In genomic region chr2:189408294-189408693, GRCh38 we compare ENCODE assay signal across 13 cellular contexts. TPM values are rescaled to one million over a fixed set of nuclear protein-coding genes. Genes with fewer than 3 reads are reported as not detected.
DNase-seq lines count a peak whose midpoint lies in the region; ATAC-seq and TF ChIP-seq lines count a peak whose summit lies in the region.
"Had no signal": no experiment of that assay in that cellular context is flagged by ENCODE, and none has a peak within 500 bp of the region (broad histone marks: within the 10 kb centered on the region; RNA-seq: fewer than 3 reads in every experiment).

No MANE protein-coding gene starts in this region.

- ATAC-seq in left lung, result no peak
- no peak for ATAC-seq in GM18498 (IDR thresholded peaks at IDR 0.05; ENCODE audit: unreplicated experiment)
- no peak for ATAC-seq in HG02840 (IDR thresholded peaks at IDR 0.05; ENCODE audit: low FRiP score, unreplicated experiment)
- ATAC-seq: CD8-positive, alpha-beta T cell; psoas muscle; stimulated activated effector memory CD8-positive, alpha-beta T cell treated with anti-CD3 and anti-CD28 coated beads, Interleukin-12 subunit alpha, Interleukin-12 subunit beta, amount 100 ng/mL, for 72 hours had no signal

- no peak for TF ChIP-seq CTCF in HFFc6 (IDR thresholded peaks at IDR 0.05)
- TF ChIP-seq CTCF in left lung (IDR thresholded peaks at IDR 0.05), result no peak
- no peak for TF ChIP-seq CTCF in thyroid gland (IDR thresholded peaks at IDR 0.05)

- H3K4me1 ChIP-seq in adipocyte (ENCODE audit: control insufficient read depth, insufficient read depth, low read length), result peaks cover 58% of the 10 kb centered on the region
- peaks cover 0 to 7% of the 10 kb centered on the region in 2 donors for H3K4me1 ChIP-seq in left lung
- H3K4me1 ChIP-seq in thyroid gland, result peaks cover 11 to 12% of the 10 kb centered on the region in 2 donors
- H3K4me1 ChIP-seq: Peyer's patch, psoas muscle had no signal

- peaks cover 6% of the 10 kb centered on the region; the same call in 1 of the 2 replicates for H3K36me3 Mint-ChIP-seq in HFFc6 (ENCODE audit: low read depth)
- H3K36me3 Mint-ChIP-seq: CD8-positive, alpha-beta T cell; stimulated activated effector memory CD8-positive, alpha-beta T cell treated with anti-CD3 and anti-CD28 coated beads, Interleukin-12 subunit alpha, Interleukin-12 subunit beta, amount 100 ng/mL, for 72 hours had no signal

- H3K4me1 Mint-ChIP-seq in HFFc6 (ENCODE audit: low read depth), result peaks cover 82% of the 10 kb centered on the region
- H3K4me1 Mint-ChIP-seq: stimulated activated effector memory CD8-positive, alpha-beta T cell treated with anti-CD3 and anti-CD28 coated beads, Interleukin-12 subunit alpha, Interleukin-12 subunit beta, amount 100 ng/mL, for 72 hours had no signal

- H3K9ac ChIP-seq in adipocyte (ENCODE audit: low read length), result peak overlapping the region; percentile 79

- H3K27ac ChIP-seq in left lung (peak overlapping the region; percentile 34 to 65), thyroid gland (peak overlapping the region in 2 of 3 donors; percentile 32 to 43)
- H3K27ac ChIP-seq: psoas muscle had no signal

- intact Hi-C loops in left lung (cut with DNase I) (no loop called here), thyroid gland (cut with DNase I) (no loop called here)

- no peak for TF ChIP-seq POLR2A in thyroid gland (IDR thresholded peaks at IDR 0.05)

- H3K4me3 Mint-ChIP-seq in HFFc6, result peak overlapping the region; percentile 84
- H3K4me3 Mint-ChIP-seq: activated T-helper 1 cell treated with anti-CD3 and anti-CD28 coated beads, Interleukin-12 subunit alpha, Interleukin-12 subunit beta, Interleukin-2, Interleukin-4 antibody, amounts not matched to agents 30 ng/mL and 10 ng/mL and 1 ng/mL, durations not matched to agents 14 hours and 24 hours and 36 hours; CD8-positive, alpha-beta T cell; stimulated activated effector memory CD8-positive, alpha-beta T cell treated with anti-CD3 and anti-CD28 coated beads, Interleukin-12 subunit alpha, Interleukin-12 subunit beta, amount 100 ng/mL, for 72 hours had no signal

- H3K27me3 Mint-ChIP-seq in HFFc6 (ENCODE audit: insufficient read depth), result no peaks in the 10 kb centered on the region; the same call in 1 of the 2 replicates

- H3K4me3 ChIP-seq in adipocyte (ENCODE audit: low read length) (peak overlapping the region; percentile 60), left lung (no peak overlapping the region), thyroid gland (replicated peaks in 1 of 3) (no peak overlapping the region)
- H3K4me3 ChIP-seq: Peyer's patch, psoas muscle had no signal

- peak overlapping the region; percentile 84 for H3K27ac Mint-ChIP-seq in HFFc6
- H3K27ac Mint-ChIP-seq: activated T-helper 1 cell treated with anti-CD3 and anti-CD28 coated beads, Interleukin-12 subunit alpha, Interleukin-12 subunit beta, Interleukin-2, Interleukin-4 antibody, amounts not matched to agents 30 ng/mL and 10 ng/mL and 1 ng/mL, durations not matched to agents 14 hours and 24 hours and 36 hours; CD8-positive, alpha-beta T cell; stimulated activated effector memory CD8-positive, alpha-beta T cell treated with anti-CD3 and anti-CD28 coated beads, Interleukin-12 subunit alpha, Interleukin-12 subunit beta, amount 100 ng/mL, for 72 hours had no signal

- H3K27me3 ChIP-seq in adipocyte (replicated peaks; ENCODE audit: control insufficient read depth, insufficient read depth, low read length) (no peaks in the 10 kb centered on the region), left lung (no peaks in the 10 kb centered on the region), thyroid gland (no peaks in the 10 kb centered on the region)
- H3K27me3 ChIP-seq: Peyer's patch had no signal

- 94 to 95% methylated on average over 1 of the region's 1 CpG for WGBS in thyroid gland, 2 donors

- no peaks in the 10 kb centered on the region for H3K9me3 Mint-ChIP-seq in HFFc6
- H3K9me3 Mint-ChIP-seq: activated T-helper 1 cell treated with anti-CD3 and anti-CD28 coated beads, Interleukin-12 subunit alpha, Interleukin-12 subunit beta, Interleukin-2, Interleukin-4 antibody, amounts not matched to agents 30 ng/mL and 10 ng/mL and 1 ng/mL, durations not matched to agents 14 hours and 24 hours and 36 hours; CD8-positive, alpha-beta T cell; stimulated activated effector memory CD8-positive, alpha-beta T cell treated with anti-CD3 and anti-CD28 coated beads, Interleukin-12 subunit alpha, Interleukin-12 subunit beta, amount 100 ng/mL, for 72 hours had no signal

- H3K9me3 ChIP-seq in adipocyte (ENCODE audit: control insufficient read depth, low read length) (no peaks in the 10 kb centered on the region), left lung (no peaks in the 10 kb centered on the region), thyroid gland (no peaks in the 10 kb centered on the region)
- H3K9me3 ChIP-seq: Peyer's patch, psoas muscle had no signal

- DNase-seq in HFFc6 (no peak), adipocyte (ENCODE audit: low read depth) (no peak), left lung (no peak), thyroid gland (no peak), AG08395 (ENCODE audit: low spot score) (no peak)
- DNase-seq: activated CD4-positive, alpha-beta T cell treated with anti-CD3 and anti-CD28 coated beads for 48 hours; CD8-positive, alpha-beta T cell; Peyer's patch; psoas muscle had no signal

- H3K36me3 ChIP-seq in adipocyte (ENCODE audit: control insufficient read depth, insufficient read depth, low read length, severe bottlenecking) (no peaks in the 10 kb centered on the region), left lung (no peaks in the 10 kb centered on the region), thyroid gland (no peaks in the 10 kb centered on the region)
- H3K36me3 ChIP-seq: Peyer's patch had no signal

RNA-seq across cellular contexts. Expression of gene WDR75, which starts 33.0 kb away (rescaled TPM):
- 10 to 100 TPM; 28.9 to 35.7 (median 31.0) TPM for total RNA-seq in HFFc6 (2021; fragmentation: NEBNext Ultra II Directional; extraction: Animal tissue kit (Norgen Biotek cat#: 25700))
- 10 to 100 TPM; 24.6 to 34.3 TPM for total RNA-seq in left lung
- total RNA-seq in thyroid gland, result 10 to 100 TPM; 23.0 to 75.2 (median 35.3) TPM
